In the genomic region with DNA sequence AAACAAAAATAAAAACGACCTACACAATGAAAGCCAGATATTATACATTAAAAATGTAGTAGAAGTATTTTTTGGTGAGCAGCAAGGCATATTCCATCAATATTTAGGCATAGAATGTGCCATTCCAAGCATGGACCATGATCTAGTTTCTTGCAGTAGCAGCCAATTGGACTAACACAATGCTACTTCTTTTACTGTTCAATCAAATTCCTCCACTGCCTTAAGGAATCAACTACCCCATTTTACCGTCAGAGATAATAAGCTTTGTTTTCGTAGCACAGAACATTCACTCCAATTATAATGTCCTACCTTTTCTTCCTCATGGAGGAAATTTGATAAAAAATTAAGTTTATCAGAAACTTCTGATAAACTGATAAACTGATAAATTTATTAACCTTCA, we compare ENCODE assay signal across 8 cellular contexts. TPM values are rescaled to one million over a fixed set of nuclear protein-coding genes. Genes with fewer than 3 reads are reported as not detected.
DNase-seq lines count a peak whose midpoint lies in the region; TF ChIP-seq lines count a peak whose summit lies in the region.

No MANE protein-coding gene starts in this region.

- H3K9me3 Mint-ChIP-seq in Caco-2 (ENCODE audit: unreplicated experiment) (no peaks in the 10 kb centered on the region), neural progenitor cell (no peaks in the 10 kb centered on the region)

- H3K27me3 ChIP-seq in Caco-2 (replicated peaks; ENCODE audit: control insufficient read depth, insufficient read depth, low read length) = no peaks in the 10 kb centered on the region
- H3K27me3 ChIP-seq in ectodermal cell (ENCODE audit: control insufficient read depth, insufficient read depth, low read length, poor library complexity, severe bottlenecking) = no peaks in the 10 kb centered on the region
- H3K27me3 ChIP-seq in neural progenitor cell = no peaks in the 10 kb centered on the region

- H3K27ac ChIP-seq in ectodermal cell (ENCODE audit: insufficient read depth, low read depth, low read length, poor library complexity, severe bottlenecking) (no peak overlapping the region), neural progenitor cell (no peak overlapping the region)

- peaks cover 7% of the 10 kb centered on the region for H3K4me1 ChIP-seq in Caco-2
- peaks cover 10% of the 10 kb centered on the region for H3K4me1 ChIP-seq in ectodermal cell (ENCODE audit: control insufficient read depth, insufficient read depth, low read length)
- peaks cover 18% of the 10 kb centered on the region for H3K4me1 ChIP-seq in neural progenitor cell

- H4K20me1 ChIP-seq in neural progenitor cell (ENCODE audit: low read depth) = peaks cover 17% of the 10 kb centered on the region

- H3K4me3 ChIP-seq in Caco-2 (ENCODE audit: low read depth, low read length) = peak overlapping the region; percentile 94
- H3K4me3 ChIP-seq in ectodermal cell (ENCODE audit: insufficient read depth, low read depth, low read length) = peak overlapping the region; percentile 96
- H3K4me3 ChIP-seq in neural progenitor cell = peak overlapping the region; percentile 70

- H3K4me1 Mint-ChIP-seq in Caco-2 (ENCODE audit: low read depth, unreplicated experiment) = peaks cover 7% of the 10 kb centered on the region
- peaks cover 18% of the 10 kb centered on the region for H3K4me1 Mint-ChIP-seq in neural progenitor cell

- H3K4me2 ChIP-seq in neural progenitor cell = peak overlapping the region; percentile 90

- H3K79me2 ChIP-seq in neural progenitor cell (ENCODE audit: low read depth) = peaks cover 72% of the 10 kb centered on the region

- H3K36me3 Mint-ChIP-seq in Caco-2 (ENCODE audit: insufficient read depth, unreplicated experiment) = peaks cover 17% of the 10 kb centered on the region
- H3K36me3 Mint-ChIP-seq in neural progenitor cell = peaks cover 10% of the 10 kb centered on the region

- H3K4me3 Mint-ChIP-seq in Caco-2 (ENCODE audit: unreplicated experiment) (peak overlapping the region; percentile 93), neural progenitor cell (peak overlapping the region; percentile 90)

- no TSS peak for BruUV-seq in Caco-2 (replicated peaks; lab: Mats Ljungman, UMichigan)

- H3K9me3 ChIP-seq in Caco-2 (no peaks in the 10 kb centered on the region), ectodermal cell (ENCODE audit: control insufficient read depth, low read length) (no peaks in the 10 kb centered on the region), neural progenitor cell (ENCODE audit: low read depth) (no peaks in the 10 kb centered on the region)

- intact Hi-C loops in Caco-2 (cut with micrococcal nuclease; ENCODE audit: unreplicated experiment) = no loop called here

- H3K36me3 ChIP-seq in Caco-2 (ENCODE audit: control insufficient read depth, insufficient read depth, low read length) (no peaks in the 10 kb centered on the region), ectodermal cell (ENCODE audit: control insufficient read depth, insufficient read depth, low read length) (no peaks in the 10 kb centered on the region), neural progenitor cell (no peaks in the 10 kb centered on the region)

- no peaks in the 10 kb centered on the region for H3K27me3 Mint-ChIP-seq in Caco-2 (ENCODE audit: insufficient read depth, unreplicated experiment)
- H3K27me3 Mint-ChIP-seq in neural progenitor cell (ENCODE audit: insufficient read depth, low read depth) = peaks cover 9% of the 10 kb centered on the region

- H3K27ac Mint-ChIP-seq in Caco-2 (ENCODE audit: unreplicated experiment) = no peak overlapping the region
- H3K27ac Mint-ChIP-seq in neural progenitor cell = no peak overlapping the region

- POLR2A ChIA-PET in Caco-2 (lab: Charles Lee) = no interaction called here

- TF ChIP-seq CTCF in Caco-2 (IDR thresholded peaks at IDR 0.05; ENCODE audit: insufficient read depth in 1 of 2, low read depth in 1 of 2, low read length in 1 of 2, severe bottlenecking in 1 of 2, unreplicated experiment in 1 of 2) (no peak), neural progenitor cell (IDR thresholded peaks at IDR 0.05) (no peak)

- H3K9ac ChIP-seq in neural progenitor cell = peak overlapping the region; percentile 97

- CTCF ChIA-PET in Caco-2 (lab: Charles Lee) = interaction anchor here (0.6 kb wide), 1 partner anchor 204 kb away, joined by 3 read pairs; no protein-coding TSS in a partner anchor

- peaks cover 17% of the 10 kb centered on the region for H3F3A ChIP-seq in neural progenitor cell (ENCODE audit: low read depth)

- H2AFZ ChIP-seq in neural progenitor cell (replicated peaks) = no peak overlapping the region

- DNase-seq in Caco-2 (no peak), NAMALWA (ENCODE audit: low spot score) (peak; percentile 30), neural progenitor cell (ENCODE audit: low spot score) (peak; percentile 10), DMS153 treated with DMSO at 0.1 percent for 48 hours (lab: John Stamatoyannopoulos, UW; ENCODE audit: unreplicated experiment) (no peak), NCI-H748 treated with DMSO at 0.1 percent for 48 hours (lab: John Stamatoyannopoulos, UW) (no peak), anterior cingulate cortex (lab: John Stamatoyannopoulos, UW) (no peak)
- DNase-seq in activated CD8-positive, alpha-beta memory T cell treated with anti-CD3 and anti-CD28 coated beads for 24 hours = no peak

- WGBS in ectodermal cell, 2 experiments = 38 to 52% methylated on average over 2 of the region's 3 CpGs

RNA-seq across cellular contexts. Expression of a gene that starts 1.3 kb away (rescaled TPM):
- total RNA-seq in Caco-2 (2022) (28.7 and 31.3 TPM in 2 replicates), neural progenitor cell (ENCODE audit: low replicate concordance) (21.1 and 28.0 TPM in 2 replicates)
- polyA plus RNA-seq in ectodermal cell (2013, experiment 1 of 4) = 20.6 TPM
- polyA plus RNA-seq in ectodermal cell (2013, experiment 2 of 4) = 22.0 TPM
- polyA plus RNA-seq in ectodermal cell (2013, experiment 3 of 4) = 19.4 TPM
- polyA plus RNA-seq in ectodermal cell (2013, experiment 4 of 4) = 20.7 TPM

RNA-seq across cellular contexts. Expression of a gene that starts 29.7 kb away (rescaled TPM):
- total RNA-seq in Caco-2 (2022) (64.2 and 65.2 TPM in 2 replicates), neural progenitor cell (ENCODE audit: low replicate concordance) (84.5 and 107 TPM in 2 replicates)
- polyA plus RNA-seq in ectodermal cell (2013, experiment 1 of 4) = 50.9 TPM
- polyA plus RNA-seq in ectodermal cell (2013, experiment 2 of 4) = 57.4 TPM
- 37.2 TPM for polyA plus RNA-seq in ectodermal cell (2013, experiment 3 of 4)
- 39.6 TPM for polyA plus RNA-seq in ectodermal cell (2013, experiment 4 of 4)

RNA-seq across cellular contexts. Expression of a gene that starts 33.0 kb away (rescaled TPM):
- total RNA-seq in Caco-2 (2022) (118 and 119 TPM in 2 replicates), neural progenitor cell (ENCODE audit: low replicate concordance) (112 and 133 TPM in 2 replicates)
- polyA plus RNA-seq in ectodermal cell (2013, experiment 1 of 4) = 91.9 TPM
- polyA plus RNA-seq in ectodermal cell (2013, experiment 2 of 4) = 91.0 TPM
- polyA plus RNA-seq in ectodermal cell (2013, experiment 3 of 4) = 89.8 TPM
- polyA plus RNA-seq in ectodermal cell (2013, experiment 4 of 4) = 97.9 TPM

Comparison
In these comparisons a context has a peak if more than half of its experiments do, and no peak if none do; other contexts are left out.
1. DNase-seq: peak in NAMALWA (single experiment) and neural progenitor cell (single experiment); none in Caco-2 (0 of 2), DMS153 treated with DMSO at 0.1 percent for 48 hours (single experiment), activated CD8-positive, alpha-beta memory T cell treated with anti-CD3 and anti-CD28 coated beads for 24 hours (single experiment), NCI-H748 treated with DMSO at 0.1 percent for 48 hours (single experiment) and anterior cingulate cortex (0 of 58).
2. Peak in every context shown above with its lines, with median percentiles within 50 percentile points of each other: H3K4me3 ChIP-seq.